Comparison of ENCODE assay signal across 2 cellular contexts in the genomic region with DNA sequence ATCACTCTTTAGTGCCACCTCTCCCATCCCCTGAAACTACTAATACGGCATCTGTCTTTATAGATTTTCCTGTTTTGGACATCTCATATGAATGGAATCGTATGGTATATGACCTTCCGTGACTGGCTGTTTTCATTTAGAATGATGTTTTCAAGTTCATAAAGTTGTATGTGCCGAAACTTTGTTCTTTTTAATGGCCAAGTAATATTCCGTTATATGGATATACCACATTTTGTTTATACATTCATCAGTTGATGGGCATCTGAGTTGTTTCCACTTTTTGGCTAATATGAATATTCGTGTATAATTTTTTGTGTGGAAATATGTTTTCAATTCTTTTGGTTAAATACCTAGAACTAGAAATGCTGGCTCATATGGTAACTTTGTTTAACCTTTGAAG.
A peak's percentile ranks its signal among the peaks of the same experiment; 100 is the strongest.
TF ChIP-seq lines count a peak whose summit lies in the region.

No MANE protein-coding gene starts in this region.

TF ChIP-seq in HEK293, 187 proteins besides CTCF, POLR2A, EP300 and RAD21 (continued from another document):
- TF ChIP-seq, protein P1, sequence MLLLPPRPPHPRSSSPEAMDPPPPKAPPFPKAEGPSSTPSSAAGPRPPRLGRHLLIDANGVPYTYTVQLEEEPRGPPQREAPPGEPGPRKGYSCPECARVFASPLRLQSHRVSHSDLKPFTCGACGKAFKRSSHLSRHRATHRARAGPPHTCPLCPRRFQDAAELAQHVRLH (tag by site-specific recombination; IDR thresholded peaks at IDR 0.05): peak; percentile 59; the same call in 1 of the 2 replicates
- TF ChIP-seq ZNF10 (tag by site-specific recombination; IDR thresholded peaks at IDR 0.05) (peak; percentile 82), ZNF146 (tag by site-specific recombination; IDR thresholded peaks at IDR 0.05) (peak; percentile 98)

TF ChIP-seq in K562, 482 proteins besides CTCF, POLR2A, EP300 and RAD21 (continued from another document):
- TF ChIP-seq CBX3 (IDR thresholded peaks at IDR 0.05; ENCODE audit: borderline replicate concordance in 1 of 2, low read length in 2 of 2) (peak in 1 of 2 experiments; percentile 45; a peak in 1 of 3 replicates), JUND (IDR thresholded peaks at IDR 0.05; ENCODE audit: borderline replicate concordance, low read depth, low read length) (no peak), JUND (tag; IDR thresholded peaks at IDR 0.05; ENCODE audit: borderline replicate concordance, low read depth, low read length) (no peak), TEAD4 (IDR thresholded peaks at IDR 0.05; ENCODE audit: low read length) (no peak), TEAD4 (CRISPR knock-in tag; IDR thresholded peaks at IDR 0.05; ENCODE audit: borderline replicate concordance) (no peak), RBM25 (IDR thresholded peaks at IDR 0.05; ENCODE audit: low read depth, low read length, severe bottlenecking) (peak; percentile 86)
